ENCODE assay signal across 28 cellular contexts in genomic region chr6:137214931-137215330, GRCh38. TPM values are rescaled to one million over a fixed set of nuclear protein-coding genes. Genes with fewer than 3 reads are reported as not detected.
DNase-seq lines count a peak whose midpoint lies in the region; ATAC-seq, FAIRE-seq and TF ChIP-seq lines count a peak whose summit lies in the region.
"Had no signal": no experiment of that assay in that cellular context is flagged by ENCODE, and none has a peak within 500 bp of the region (broad histone marks: within the 10 kb centered on the region; RNA-seq: fewer than 3 reads in every experiment).

No MANE protein-coding gene starts in this region.

- H3K36me3 Mint-ChIP-seq in activated CD4-positive, alpha-beta memory T cell treated with anti-CD3 and anti-CD28 coated beads, Interleukin-2, amount 10 ng/mL, durations not matched to agents 7 days and 5 days (ENCODE audit: low read depth) = peaks cover 53% of the 10 kb centered on the region

- no peak for TF ChIP-seq EP300 in K562 (IDR thresholded peaks at IDR 0.05; ENCODE audit: low read length)

- H3K79me2 ChIP-seq in K562 (ENCODE audit: control insufficient read depth, insufficient read depth, low read length) (peaks cover 87% of the 10 kb centered on the region), hepatocyte (peaks cover 91% of the 10 kb centered on the region)

- H3K9me3 ChIP-seq in heart left ventricle (no peaks in the 10 kb centered on the region), K562 (replicated peaks; ENCODE audit: control insufficient read depth, insufficient read depth, low read depth, low read length) (peaks cover 6% of the 10 kb centered on the region), hepatocyte (ENCODE audit: low read depth) (no peaks in the 10 kb centered on the region), subcutaneous abdominal adipose tissue (ENCODE audit: control insufficient read depth in 5 of 5, low read length in 5 of 5) (no peaks in the 10 kb centered on the region)
- H3K9me3 ChIP-seq: colonic mucosa, MG63, stomach had no signal

- TF ChIP-seq CTCF in heart left ventricle (IDR thresholded peaks at IDR 0.05) (no peak), K562 (IDR thresholded peaks at IDR 0.05 in 2 of 3, conservative IDR thresholded peaks at IDR 0.05 in 1 of 3; ENCODE audit: insufficient read depth in 2 of 3, low read depth in 1 of 3, low read length in 3 of 3) (no peak), hepatocyte (IDR thresholded peaks at IDR 0.05; ENCODE audit: poor library complexity) (no peak)

- H2AFZ ChIP-seq in K562 (ENCODE audit: low read depth, low read length) = no peak overlapping the region
- H2AFZ ChIP-seq in hepatocyte = no peak overlapping the region

- TF ChIP-seq RAD21 in K562 (CRISPR knock-in tag; conservative IDR thresholded peaks at IDR 0.05 in 1 of 2, IDR thresholded peaks at IDR 0.05 in 1 of 2) = no peak

- intact Hi-C loops in heart left ventricle (cut with DNase I) (loop anchor here in 5 of 10 donors (5.0 to 10.0 kb wide), 3 partner anchors 47 to 118 kb away; no protein-coding TSS in a partner anchor), left cardiac atrium (cut with DNase I) (loop anchor here in 1 of 2 donors (5.0 kb wide), 1 partner anchor 97 kb away; no protein-coding TSS in a partner anchor), K562 (cut with micrococcal nuclease) (no loop called here)

- H3K27ac Mint-ChIP-seq in activated CD4-positive, alpha-beta memory T cell treated with anti-CD3 and anti-CD28 coated beads, Interleukin-2, amount 10 ng/mL, durations not matched to agents 7 days and 5 days = no peak overlapping the region
- H3K27ac Mint-ChIP-seq: activated naive CD4-positive, alpha-beta T cell treated with anti-CD3 and anti-CD28 coated beads, Interleukin-2, amount 50 U/mL, for 24 hours; nephron; T-cell had no signal

- H3K9me3 Mint-ChIP-seq in activated CD4-positive, alpha-beta memory T cell treated with anti-CD3 and anti-CD28 coated beads, Interleukin-2, amount 10 ng/mL, durations not matched to agents 7 days and 5 days = peaks cover 5% of the 10 kb centered on the region
- H3K9me3 Mint-ChIP-seq: activated naive CD4-positive, alpha-beta T cell treated with anti-CD3 and anti-CD28 coated beads, Interleukin-2, amount 50 U/mL, for 24 hours; T-cell had no signal

- BruUV-seq in K562 (replicated peaks; lab: Mats Ljungman, UMichigan) = no TSS peak

- ATAC-seq in heart left ventricle = no peak
- no peak for ATAC-seq in left cardiac atrium
- ATAC-seq in K562 = no peak
- ATAC-seq in HG03571 (IDR thresholded peaks at IDR 0.05; ENCODE audit: unreplicated experiment) = no peak
- ATAC-seq: activated CD4-positive, alpha-beta T cell treated with anti-CD3 and anti-CD28 coated beads for 36 hours; HCT116; T-cell had no signal

- no peaks in the 10 kb centered on the region for H3K9me1 ChIP-seq in K562 (ENCODE audit: control insufficient read depth, insufficient read depth, low read length)

- H3K27me3 Mint-ChIP-seq in activated CD4-positive, alpha-beta memory T cell treated with anti-CD3 and anti-CD28 coated beads, Interleukin-2, amount 10 ng/mL, durations not matched to agents 7 days and 5 days = no peaks in the 10 kb centered on the region
- H3K27me3 Mint-ChIP-seq: activated CD4-positive, alpha-beta T cell treated with anti-CD3 and anti-CD28 coated beads for 36 hours; activated naive CD4-positive, alpha-beta T cell treated with anti-CD3 and anti-CD28 coated beads, Interleukin-2, amount 50 U/mL, for 24 hours; T-cell had no signal

- POLR2A ChIA-PET in K562 (lab: Yijun Ruan, JAX) = no interaction called here
- POLR2A ChIA-PET in activated CD4-positive, alpha-beta memory T cell treated with anti-CD3 and anti-CD28 coated beads, Interleukin-2, amount 10 ng/mL, durations not matched to agents 7 days and 5 days (lab: Charles Lee) = no interaction called here

- TF ChIP-seq POLR2A in heart left ventricle (IDR thresholded peaks at IDR 0.05) (no peak), K562 (conservative IDR thresholded peaks at IDR 0.05) (no peak)

- 58 to 80% (median 64%) methylated on average over 3 of the region's 3 CpGs for WGBS in heart left ventricle, 4 donors
- 93% methylated on average over 3 of the region's 3 CpGs for WGBS in K562 (ENCODE audit: insufficient coverage, low coverage, missing lambda C conversion rate)
- WGBS in hepatocyte (ENCODE audit: low lambda C conversion rate, missing lambda C conversion rate) = 94% methylated on average over 3 of the region's 3 CpGs

- DNase-seq in heart left ventricle (no peak), left cardiac atrium (no peak), K562 (ENCODE audit: extremely low read depth in 1 of 4, low spot score in 3 of 4) (no peak), hepatocyte (ENCODE audit: low spot score) (no peak), NCI-H82 treated with DMSO at 0.1 percent for 48 hours (lab: John Stamatoyannopoulos, UW; ENCODE audit: unreplicated experiment) (no peak)
- no peak for DNase-seq in activated CD4-positive, alpha-beta memory T cell treated with anti-CD3 and anti-CD28 coated beads, Interleukin-2, amount 10 ng/mL, durations not matched to agents 7 days and 5 days
- DNase-seq: 8988T; activated CD4-positive, alpha-beta T cell treated with anti-CD3 and anti-CD28 coated beads for 36 hours; colonic mucosa; foreskin fibroblast; kidney; MG63; NCI-H1436 treated with DMSO at 0.1 percent for 48 hours; NCI-H748 treated with DMSO at 0.1 percent for 48 hours; posterior cingulate gyrus; SIG-M5; stimulated activated CD4-positive, alpha-beta T cell treated with anti-CD3 and anti-CD28 coated beads, Interleukin-2, amount 100 ng/mL, for 48 hours; stomach; T-cell had no signal

- peak overlapping the region in 8 of 12 donors; percentile 58 to 100 (median 98) for H3K27ac ChIP-seq in heart left ventricle
- no peak overlapping the region for H3K27ac ChIP-seq in K562 (ENCODE audit: extremely low read depth, low read depth, low read length)
- H3K27ac ChIP-seq in hepatocyte = no peak overlapping the region
- peak overlapping the region; percentile 100 for H3K27ac ChIP-seq in subcutaneous abdominal adipose tissue (ENCODE audit: low read depth, low read length)
- H3K27ac ChIP-seq: BLaER1 had no signal

- H3K4me1 ChIP-seq in heart left ventricle (peaks cover 12 to 87% (median 76%) of the 10 kb centered on the region in 12 donors), K562 (replicated peaks in 1 of 2; ENCODE audit: control insufficient read depth in 2 of 2, insufficient read depth in 2 of 2, low read length in 2 of 2) (peaks cover 8 to 32% of the 10 kb centered on the region in 2 experiments; a peak in 4 of 5 replicates), hepatocyte (ENCODE audit: insufficient read depth) (peaks cover 22% of the 10 kb centered on the region), subcutaneous abdominal adipose tissue (ENCODE audit: control insufficient read depth in 5 of 5, insufficient read depth in 5 of 5, low read length in 5 of 5) (peaks cover 24 to 85% (median 83%) of the 10 kb centered on the region in 5 donors)

- CTCF ChIA-PET in K562 (lab: Yijun Ruan, JAX; ENCODE audit: low intra/inter-chr PET ratio) = no interaction called here
- CTCF ChIA-PET in activated CD4-positive, alpha-beta memory T cell treated with anti-CD3 and anti-CD28 coated beads, Interleukin-2, amount 10 ng/mL, durations not matched to agents 7 days and 5 days (lab: Charles Lee) = no interaction called here

- H3K4me1 Mint-ChIP-seq in activated CD4-positive, alpha-beta memory T cell treated with anti-CD3 and anti-CD28 coated beads, Interleukin-2, amount 10 ng/mL, durations not matched to agents 7 days and 5 days = peaks cover 51% of the 10 kb centered on the region

- H4K20me1 ChIP-seq in K562 (replicated peaks; ENCODE audit: control insufficient read depth, insufficient read depth, low read length) (peaks cover 4% of the 10 kb centered on the region; the same call in 1 of the 2 replicates), hepatocyte (ENCODE audit: insufficient read depth, poor library complexity, severe bottlenecking) (peaks cover 72% of the 10 kb centered on the region)

- FAIRE-seq in K562 (lab: Jason Lieb, UNC) = no peak
- FAIRE-seq: kidney had no signal

- peaks cover 0 to 21% (median 0%) of the 10 kb centered on the region in 9 donors for H3K36me3 ChIP-seq in heart left ventricle
- peaks cover 5% of the 10 kb centered on the region; the same call in 2 of the 3 replicates for H3K36me3 ChIP-seq in K562 (ENCODE audit: control insufficient read depth, insufficient read depth, low read length)
- H3K36me3 ChIP-seq in hepatocyte (replicated peaks; ENCODE audit: insufficient read depth, low read depth) = no peaks in the 10 kb centered on the region
- H3K36me3 ChIP-seq in subcutaneous abdominal adipose tissue (ENCODE audit: control insufficient read depth in 5 of 5, insufficient read depth in 5 of 5, low read length in 5 of 5) = no peaks in the 10 kb centered on the region
- H3K36me3 ChIP-seq: colonic mucosa had no signal

- H3K27me3 ChIP-seq in heart left ventricle (no peaks in the 10 kb centered on the region), K562 (ENCODE audit: control insufficient read depth in 2 of 2, insufficient read depth in 2 of 2, low read length in 2 of 2) (no peaks in the 10 kb centered on the region), hepatocyte (no peaks in the 10 kb centered on the region), subcutaneous abdominal adipose tissue (ENCODE audit: control insufficient read depth in 5 of 5, insufficient read depth in 4 of 5, low read length in 5 of 5) (no peaks in the 10 kb centered on the region)
- H3K27me3 ChIP-seq: BLaER1, colonic mucosa, MG63, stomach had no signal

- H3K4me3 ChIP-seq in heart left ventricle (peak overlapping the region in 7 of 12 donors; percentile 28 to 98 (median 81)), K562 (no peak overlapping the region), hepatocyte (no peak overlapping the region), subcutaneous abdominal adipose tissue (ENCODE audit: low read depth in 1 of 5, low read length in 5 of 5) (peak overlapping the region in 1 of 5 donors; percentile 32)
- H3K4me3 ChIP-seq: BLaER1, colonic mucosa, MG63 had no signal

- no peaks in the 10 kb centered on the region for H3K9me2 ChIP-seq in hepatocyte (replicated peaks; ENCODE audit: insufficient read depth)

- no peak overlapping the region for H3K4me2 ChIP-seq in K562 (ENCODE audit: insufficient read depth, low read length)
- H3K4me2 ChIP-seq in hepatocyte = peak overlapping the region; percentile 87
- H3K4me2 ChIP-seq: BLaER1 had no signal

- H3K9ac ChIP-seq in K562 (ENCODE audit: insufficient read depth in 1 of 2, low read depth in 2 of 2, low read length in 2 of 2) (no peak overlapping the region), subcutaneous abdominal adipose tissue (ENCODE audit: low read length in 5 of 5) (peak overlapping the region in 2 of 5 donors; percentile 11 to 100)
- H3K9ac ChIP-seq: BLaER1 had no signal

- in situ Hi-C loops in K562 (cut with MboI) = no loop called here

- H3K4me3 Mint-ChIP-seq in activated CD4-positive, alpha-beta memory T cell treated with anti-CD3 and anti-CD28 coated beads, Interleukin-2, amount 10 ng/mL, durations not matched to agents 7 days and 5 days = no peak overlapping the region
- H3K4me3 Mint-ChIP-seq: activated CD4-positive, alpha-beta T cell treated with anti-CD3 and anti-CD28 coated beads for 36 hours; activated naive CD4-positive, alpha-beta T cell treated with anti-CD3 and anti-CD28 coated beads, Interleukin-2, amount 50 U/mL, for 24 hours; nephron; T-cell had no signal

RNA-seq across cellular contexts. Expression of gene IFNGR1, which starts 4.3 kb away (rescaled TPM):
- 100 to 1,000 TPM in 3 of 9 donors, 10 to 100 TPM in 6; 68.6 to 152 (median 79.2) TPM for total RNA-seq in heart left ventricle
- 10 to 100 TPM; 75.4 to 90.9 TPM for polyA plus RNA-seq in heart left ventricle
- 100 to 1,000 TPM; 128 to 158 TPM for total RNA-seq in left cardiac atrium
- 20.6 and 45.2 TPM in 2 replicates for total RNA-seq in K562 (2011; cell fraction: chromatin; rRNA removed; ENCODE audit: low replicate concordance)
- total RNA-seq in K562 (2011; cell fraction: nucleolus; rRNA removed) = 21.5 and 26.5 TPM in 2 replicates
- total RNA-seq in K562 (2011; cell fraction: nucleoplasm; rRNA removed) = 30.9 and 31.5 TPM in 2 replicates
- 13.4 and 14.7 TPM in 2 replicates for total RNA-seq in K562 (2014; rRNA removed)
- 26.7 and 31.3 TPM in 2 replicates for total RNA-seq in K562 (2014; rRNA removed; fragmentation: Illumina TruSeq; extraction: Trizol)
- 33.4 and 38.9 TPM in 2 replicates for total RNA-seq in K562 (2015; rRNA removed; fragmentation: Illumina TruSeq; extraction: Trizol)
- 16.8 and 17.7 TPM in 2 replicates for total RNA-seq in K562 (2021)
- 33.0 and 52.5 TPM in 2 replicates for polyA plus RNA-seq in K562 (2011; rRNA removed)
- 4.8 and 21.0 TPM in 2 replicates for polyA plus RNA-seq in K562 (2011; cell fraction: cytosol; rRNA removed)
- 24.7 and 52.5 TPM in 2 replicates for polyA plus RNA-seq in K562 (2011; cell fraction: nucleus; rRNA removed)
- polyA plus RNA-seq in K562 (2012) = 22.6 and 25.6 TPM in 2 replicates
- polyA plus RNA-seq in K562 (2014; fragmentation: Illumina TruSeq; extraction: Trizol) = 22.4 and 26.7 TPM in 2 replicates
- 10 to 100 TPM; 41.5 to 47.0 TPM for polyA plus RNA-seq in K562 (2014; fragmentation: Nextera tagmentation; extraction: Ambion mirVana)
- polyA plus RNA-seq in K562 (2014; rRNA removed) = 19.3 and 21.2 TPM in 2 replicates
- 16.9 and 42.2 TPM in 2 replicates for polyA minus RNA-seq in K562 (2011; rRNA and poly(A)+ RNA removed)
- 8.5 and 22.1 TPM in 2 replicates for polyA minus RNA-seq in K562 (2011; cell fraction: cytosol; rRNA and poly(A)+ RNA removed)
- polyA minus RNA-seq in K562 (2011; cell fraction: nucleus; rRNA and poly(A)+ RNA removed) = 11.8 and 45.1 TPM in 2 replicates
- total RNA-seq in hepatocyte = 123 and 127 TPM in 2 replicates
- 78.8 and 83.6 TPM in 2 replicates for polyA plus RNA-seq in hepatocyte
- 10 to 100 TPM; 27.3 to 28.9 TPM for total RNA-seq in activated CD4-positive, alpha-beta memory T cell treated with anti-CD3 and anti-CD28 coated beads, Interleukin-2, amount 10 ng/mL, durations not matched to agents 7 days and 5 days

RNA-seq across cellular contexts. Expression of gene IL22RA2, which starts 41.5 kb away (rescaled TPM):
- total RNA-seq in heart left ventricle (under 1 TPM in 1 of 9 donors, not detected in 8; 0.21 TPM), left cardiac atrium (not detected), K562 (2014; rRNA removed) (not detected in 2 replicates), K562 (2014; rRNA removed; fragmentation: Illumina TruSeq; extraction: Trizol) (not detected in 2 replicates), K562 (2015; rRNA removed; fragmentation: Illumina TruSeq; extraction: Trizol) (not detected in 2 replicates), K562 (2021) (not detected in 2 replicates), hepatocyte (not detected in 2 replicates)
- polyA plus RNA-seq in heart left ventricle (under 1 TPM in 1 of 2 donors, not detected in 1; 0.03 TPM), K562 (2011; rRNA removed) (not detected in 2 replicates), K562 (2014; fragmentation: Illumina TruSeq; extraction: Trizol) (not detected in 2 replicates), K562 (2014; fragmentation: Nextera tagmentation; extraction: Ambion mirVana) (not detected), K562 (2014; rRNA removed) (0.03 TPM in 1 of 2 replicates, not detected in the other), hepatocyte (not detected in 2 replicates)
- not detected in 2 replicates for total RNA-seq in K562 (2011; cell fraction: chromatin; rRNA removed; ENCODE audit: low replicate concordance)
- total RNA-seq in K562 (2011; cell fraction: nucleolus; rRNA removed) = not detected in 2 replicates
- total RNA-seq in K562 (2011; cell fraction: nucleoplasm; rRNA removed) = not detected in 2 replicates
- polyA plus RNA-seq in K562 (2011; cell fraction: cytosol; rRNA removed) = not detected in 2 replicates
- not detected in 2 replicates for polyA plus RNA-seq in K562 (2011; cell fraction: nucleus; rRNA removed)
- not detected in 2 replicates for polyA plus RNA-seq in K562 (2012)
- polyA minus RNA-seq in K562 (2011; rRNA and poly(A)+ RNA removed) = not detected in 2 replicates
- not detected in 2 replicates for polyA minus RNA-seq in K562 (2011; cell fraction: cytosol; rRNA and poly(A)+ RNA removed)
- not detected in 2 replicates for polyA minus RNA-seq in K562 (2011; cell fraction: nucleus; rRNA and poly(A)+ RNA removed)
- not detected for total RNA-seq in activated CD4-positive, alpha-beta memory T cell treated with anti-CD3 and anti-CD28 coated beads, Interleukin-2, amount 10 ng/mL, durations not matched to agents 7 days and 5 days
- total RNA-seq: activated CD4-positive, alpha-beta T cell treated with anti-CD3 and anti-CD28 coated beads for 36 hours; Daoy; kidney; skeletal muscle tissue; stomach; T-cell; urinary bladder had no signal
- polyA plus RNA-seq: urinary bladder had no signal

Comparison
In these comparisons a context has a peak if more than half of its experiments do, and no peak if none do; other contexts are left out.
1. H3K27ac ChIP-seq: peak in heart left ventricle (8 of 12) and subcutaneous abdominal adipose tissue (single experiment); none in K562 (single experiment) and hepatocyte (single experiment).
2. H3K4me3 ChIP-seq: peak in heart left ventricle (7 of 12); none in K562 (single experiment) and hepatocyte (single experiment).